ENCODE assay signal across 1 cellular context in genomic region chr16:19523559-19524355, GRCh38.
A peak's percentile ranks its signal among the peaks of the same experiment; 100 is the strongest.
TF ChIP-seq lines count a peak whose summit lies in the region.

Gene CCP110 (plus strand): TSS chr16:19523942. CDS start chr16:19527882, 3,940 bp downstream.

TF ChIP-seq in HepG2, 621 proteins besides CTCF, POLR2A, EP300 and RAD21 (continued from another document and continues in another):
- TF ChIP-seq ZNF691 (CRISPR knock-in tag; IDR thresholded peaks at IDR 0.05; ENCODE audit: borderline replicate concordance, low read depth) (peak; percentile 95), TFAP4 (IDR thresholded peaks at IDR 0.05; ENCODE audit: borderline replicate concordance, low read depth) (peak; percentile 36; the same call in 1 of the 2 replicates), CEBPB (IDR thresholded peaks at IDR 0.05; ENCODE audit: borderline replicate concordance, low read depth, low read length) (peak; percentile 23; the same call in 1 of the 2 replicates), SMAD1 (CRISPR knock-in tag; IDR thresholded peaks at IDR 0.05; ENCODE audit: borderline replicate concordance, low read depth) (peak; percentile 76; the same call in 1 of the 2 replicates), ZBTB8A (CRISPR knock-in tag; IDR thresholded peaks at IDR 0.05; ENCODE audit: borderline replicate concordance, low read depth) (no peak; the same call in 1 of the 2 replicates), ZNF264 (CRISPR knock-in tag; IDR thresholded peaks at IDR 0.05) (no peak), MLX (CRISPR knock-in tag; IDR thresholded peaks at IDR 0.05) (peak; percentile 46), ZNF251 (CRISPR knock-in tag; IDR thresholded peaks at IDR 0.05) (0 out of 2 replicates have a peak, but pooled peaks have one; percentile 65), AGO1 (IDR thresholded peaks at IDR 0.05; ENCODE audit: low read depth, low read length, poor library complexity, severe bottlenecking) (peak; percentile 55), ZNF451 (CRISPR knock-in tag; IDR thresholded peaks at IDR 0.05) (no peak), ZNF136 (CRISPR knock-in tag; IDR thresholded peaks at IDR 0.05; ENCODE audit: low read depth) (peak; percentile 77; the same call in 1 of the 2 replicates), ZNF747 (CRISPR knock-in tag; IDR thresholded peaks at IDR 0.05; ENCODE audit: borderline replicate concordance) (no peak), PRDM10 (CRISPR knock-in tag; IDR thresholded peaks at IDR 0.05; ENCODE audit: low read depth) (peak; percentile 81), BHLHE40 (IDR thresholded peaks at IDR 0.05; ENCODE audit: low read length) (peak; percentile 46; the same call in 1 of the 2 replicates), TBX3 (IDR thresholded peaks at IDR 0.05; ENCODE audit: borderline replicate concordance) (no peak), RARG (CRISPR knock-in tag; IDR thresholded peaks at IDR 0.05; ENCODE audit: low read depth) (0 out of 2 replicates have a peak, but pooled peaks have one; percentile 83), ZNF841 (CRISPR knock-in tag; IDR thresholded peaks at IDR 0.05; ENCODE audit: borderline replicate concordance) (no peak), SCMH1 (CRISPR knock-in tag; IDR thresholded peaks at IDR 0.05; ENCODE audit: borderline replicate concordance) (no peak), ZNF780A (CRISPR knock-in tag; IDR thresholded peaks at IDR 0.05) (0 out of 2 replicates have a peak, but pooled peaks have one; percentile 57), HOXA5 (CRISPR knock-in tag; IDR thresholded peaks at IDR 0.05) (no peak), TOE1 (CRISPR knock-in tag; IDR thresholded peaks at IDR 0.05) (peak; percentile 92), ZNF343 (CRISPR knock-in tag; IDR thresholded peaks at IDR 0.05) (peak; percentile 87), MEIS2 (CRISPR knock-in tag; IDR thresholded peaks at IDR 0.05) (peak; percentile 56), ZNF225 (CRISPR knock-in tag; IDR thresholded peaks at IDR 0.05) (peak; percentile 78; the same call in 1 of the 2 replicates), FLYWCH1 (CRISPR knock-in tag; IDR thresholded peaks at IDR 0.05) (no peak), ZNF580 (CRISPR knock-in tag; IDR thresholded peaks at IDR 0.05; ENCODE audit: borderline replicate concordance, low read depth) (peak; percentile 74), KLF11 (CRISPR knock-in tag; IDR thresholded peaks at IDR 0.05) (no peak), TSC22D2 (CRISPR knock-in tag; IDR thresholded peaks at IDR 0.05; ENCODE audit: borderline replicate concordance) (peak; percentile 81; the same call in 1 of the 2 replicates), ATM (IDR thresholded peaks at IDR 0.05; ENCODE audit: borderline replicate concordance) (no peak), RBFOX2 (IDR thresholded peaks at IDR 0.05; ENCODE audit: low read depth, low read length) (peak; percentile 82), PHF21A (CRISPR knock-in tag; IDR thresholded peaks at IDR 0.05) (no peak), ZNF576 (CRISPR knock-in tag; IDR thresholded peaks at IDR 0.05) (no peak), GMEB2 (CRISPR knock-in tag; IDR thresholded peaks at IDR 0.05; ENCODE audit: low read depth) (peak; percentile 97), ZKSCAN1 (IDR thresholded peaks at IDR 0.05; ENCODE audit: low read length) (no peak), RAD51 (IDR thresholded peaks at IDR 0.05; ENCODE audit: borderline replicate concordance) (no peak), ZNF331 (CRISPR knock-in tag; IDR thresholded peaks at IDR 0.05) (peak; percentile 85), ESRRA (CRISPR knock-in tag; IDR thresholded peaks at IDR 0.05; ENCODE audit: low read depth) (peak; percentile 28), CAMTA2 (CRISPR knock-in tag; IDR thresholded peaks at IDR 0.05; ENCODE audit: borderline replicate concordance) (peak; percentile 73; the same call in 1 of the 2 replicates), ZNF17 (CRISPR knock-in tag; IDR thresholded peaks at IDR 0.05) (no peak), MTA1 (CRISPR knock-in tag; IDR thresholded peaks at IDR 0.05; ENCODE audit: borderline replicate concordance) (peak; percentile 87), FOXC1 (CRISPR knock-in tag; IDR thresholded peaks at IDR 0.05; ENCODE audit: borderline replicate concordance) (no peak; the same call in 1 of the 2 replicates), ZNF326 (CRISPR knock-in tag; IDR thresholded peaks at IDR 0.05; ENCODE audit: borderline replicate concordance) (no peak), ZSCAN22 (CRISPR knock-in tag; IDR thresholded peaks at IDR 0.05) (peak; percentile 83; the same call in 1 of the 2 replicates), BCL3 (CRISPR knock-in tag; IDR thresholded peaks at IDR 0.05) (no peak), PTBP1 (IDR thresholded peaks at IDR 0.05; ENCODE audit: low read depth, low read length, poor library complexity, severe bottlenecking) (peak; percentile 74), RXRA (CRISPR knock-in tag; IDR thresholded peaks at IDR 0.05) (peak; percentile 63; the same call in 1 of the 2 replicates), ZXDC (CRISPR knock-in tag; IDR thresholded peaks at IDR 0.05) (no peak), ASH2L (IDR thresholded peaks at IDR 0.05; ENCODE audit: insufficient read length, low read depth, low read length) (peak; percentile 80), ZNF547 (CRISPR knock-in tag; IDR thresholded peaks at IDR 0.05) (no peak), MED13 (CRISPR knock-in tag; IDR thresholded peaks at IDR 0.05) (no peak), ZEB1 (IDR thresholded peaks at IDR 0.05; ENCODE audit: insufficient replicate concordance, low read depth) (no peak), HOXD1 (CRISPR knock-in tag; IDR thresholded peaks at IDR 0.05) (peak; percentile 28; the same call in 1 of the 2 replicates), SMAD3 (CRISPR knock-in tag; IDR thresholded peaks at IDR 0.05) (peak; percentile 63; the same call in 1 of the 2 replicates), ZNF589 (CRISPR knock-in tag; conservative IDR thresholded peaks at IDR 0.05) (no peak), ZBTB49 (CRISPR knock-in tag; IDR thresholded peaks at IDR 0.05; ENCODE audit: borderline replicate concordance) (no peak)
